Comparison of ENCODE assay signal across 27 cellular contexts in genomic region chr11:86440843-86441242, GRCh38.
A peak's percentile ranks its signal among the peaks of the same experiment; 100 is the strongest.
DNase-seq lines count a peak whose midpoint lies in the region; ATAC-seq, FAIRE-seq and TF ChIP-seq lines count a peak whose summit lies in the region.
"Had no signal": no experiment of that assay in that cellular context is flagged by ENCODE, and none has a peak within 500 bp of the region (broad histone marks: within the 10 kb centered on the region; RNA-seq: fewer than 3 reads in every experiment).

No MANE protein-coding gene starts in this region.

- H3K9me3 ChIP-seq in BLaER1: no peaks in the 10 kb centered on the region
- H3K9me3 ChIP-seq in astrocyte (ENCODE audit: insufficient read depth, low read depth, low read length): no peaks in the 10 kb centered on the region
- no peaks in the 10 kb centered on the region for H3K9me3 ChIP-seq in skeletal muscle tissue (ENCODE audit: control insufficient read depth in 3 of 3, low read length in 3 of 3)
- H3K9me3 ChIP-seq: spleen, stomach, uterus had no signal

- no peaks in the 10 kb centered on the region for H3K27me3 Mint-ChIP-seq in astrocyte (ENCODE audit: low read depth, unreplicated experiment)

- H3K4me2 ChIP-seq in BLaER1 (peak overlapping the region; percentile 50), astrocyte (ENCODE audit: low read length) (peak overlapping the region; percentile 13)
- H3K4me2 ChIP-seq: neural progenitor cell had no signal

- H3K9me3 Mint-ChIP-seq in astrocyte (ENCODE audit: unreplicated experiment): peaks cover 5% of the 10 kb centered on the region
- H3K9me3 Mint-ChIP-seq: activated T-cell treated with anti-CD3 and anti-CD28 coated beads, Interleukin-2, amount 50 U/mL, for 4 hours; mesothelial cell of epicardium; neural progenitor cell had no signal

- H3K36me3 ChIP-seq in BLaER1 (no peaks in the 10 kb centered on the region), astrocyte (ENCODE audit: insufficient read depth, low read length) (no peaks in the 10 kb centered on the region), skeletal muscle tissue (ENCODE audit: control insufficient read depth in 3 of 3, insufficient read depth in 3 of 3, low read length in 3 of 3) (peaks cover 7 to 19% (median 15%) of the 10 kb centered on the region in 3 donors)
- H3K36me3 ChIP-seq: uterus had no signal

- FAIRE-seq in astrocyte (lab: Jason Lieb, UNC) (no peak), urothelium cell line (lab: Jason Lieb, UNC) (no peak)
- FAIRE-seq: endothelial cell of umbilical vein, GM18507 had no signal

- H3K4me3 Mint-ChIP-seq in astrocyte (ENCODE audit: unreplicated experiment): no peak overlapping the region
- H3K4me3 Mint-ChIP-seq: activated T-cell treated with anti-CD3 and anti-CD28 coated beads, Interleukin-2, amount 50 U/mL, for 4 hours; mesothelial cell of epicardium; neural progenitor cell had no signal

- CTCF ChIA-PET in GM10248 (lab: Yijun Ruan, JAX): interaction anchor here (2.4 to 2.7 kb wide), 2 partner anchors 13 to 16 kb away, joined by 9 to 10 read pairs; no protein-coding TSS in a partner anchor

- H2AFZ ChIP-seq in astrocyte (ENCODE audit: low read depth, low read length): no peak overlapping the region
- H2AFZ ChIP-seq: neural progenitor cell had no signal

- peak; percentile 46 for DNase-seq in astrocyte (ENCODE audit: low read depth)
- DNase-seq in left cardiac atrium: no peak
- DNase-seq in GM10248 (ENCODE audit: extremely low spot score): no peak
- no peak for DNase-seq in KG1 (lab: John Stamatoyannopoulos, UW)
- no peak for DNase-seq in hypothalamus (lab: John Stamatoyannopoulos, UW)
- no peak for DNase-seq in urothelium cell line (ENCODE audit: low spot score)
- DNase-seq: ACHN; activated CD4-positive, CD25-positive, alpha-beta regulatory T cell; activated naive CD4-positive, alpha-beta T cell treated with anti-CD3 and anti-CD28 coated beads, Interleukin-2, amount 50 U/mL, for 16 hours; activated T-cell treated with anti-CD3 and anti-CD28 coated beads, Interleukin-2, amount 50 U/mL, for 4 hours; dermis blood vessel endothelial cell; foreskin keratinocyte; kidney glomerular epithelial cell; NCI-H146; NCI-H2171 treated with DMSO at 0.1 percent for 48 hours; NCI-H69; spleen; stimulated activated CD4-positive, alpha-beta T cell treated with anti-CD3 and anti-CD28 coated beads, Interleukin-4, amount 100 ng/mL, for 24 hours; stomach had no signal

- ATAC-seq in left cardiac atrium: peak; percentile 7 to 22
- ATAC-seq: activated T-cell treated with anti-CD3 and anti-CD28 coated beads, Interleukin-2, amount 50 U/mL, for 4 hours; foreskin keratinocyte had no signal

- no peaks in the 10 kb centered on the region for H3K27me3 ChIP-seq in BLaER1
- H3K27me3 ChIP-seq in astrocyte (ENCODE audit: insufficient read depth, low read length): no peaks in the 10 kb centered on the region
- no peaks in the 10 kb centered on the region for H3K27me3 ChIP-seq in skeletal muscle tissue (ENCODE audit: control insufficient read depth in 3 of 3, insufficient read depth in 3 of 3, low read length in 3 of 3)
- H3K27me3 ChIP-seq: foreskin keratinocyte, neural progenitor cell, spleen, stomach, uterus had no signal

- H4K20me1 ChIP-seq in BLaER1 (no peaks in the 10 kb centered on the region), astrocyte (ENCODE audit: insufficient read depth, low read length) (no peaks in the 10 kb centered on the region)

- intact Hi-C loops in left cardiac atrium (cut with DNase I): no loop called here

- TF ChIP-seq CTCF in astrocyte (IDR thresholded peaks at IDR 0.05; ENCODE audit: insufficient read depth, low read depth, low read length) (no peak), GM10248 (IDR thresholded peaks at IDR 0.05; ENCODE audit: control extremely low read depth, extremely low read depth, low read depth, missing control alignments) (no peak)

- no peak overlapping the region for H3K9ac ChIP-seq in BLaER1
- H3K9ac ChIP-seq in astrocyte (ENCODE audit: low read length): no peak overlapping the region
- no peak overlapping the region for H3K9ac ChIP-seq in skeletal muscle tissue (ENCODE audit: low read depth in 1 of 3, low read length in 3 of 3)
- H3K9ac ChIP-seq: neural progenitor cell had no signal

- peaks cover 47% of the 10 kb centered on the region for H3K4me1 ChIP-seq in BLaER1
- peaks cover 16% of the 10 kb centered on the region for H3K4me1 ChIP-seq in astrocyte (ENCODE audit: insufficient read depth, low read length)
- peaks cover 0 to 8% (median 3%) of the 10 kb centered on the region in 3 donors for H3K4me1 ChIP-seq in skeletal muscle tissue (ENCODE audit: control insufficient read depth in 3 of 3, insufficient read depth in 3 of 3, low read length in 3 of 3)
- H3K4me1 ChIP-seq: foreskin keratinocyte, neural progenitor cell, spleen, stomach, uterus had no signal

- H3K79me2 ChIP-seq in astrocyte (ENCODE audit: insufficient read depth, low read length): no peaks in the 10 kb centered on the region

- POLR2A ChIA-PET in GM10248 (lab: Yijun Ruan, JAX): no interaction called here

- no peak overlapping the region for H3K4me3 ChIP-seq in BLaER1
- no peak overlapping the region for H3K4me3 ChIP-seq in astrocyte (ENCODE audit: insufficient read depth, low read depth, low read length)
- no peak overlapping the region for H3K4me3 ChIP-seq in skeletal muscle tissue (ENCODE audit: low read length in 3 of 3)
- H3K4me3 ChIP-seq: neural progenitor cell, spleen, stomach, uterus had no signal

- H3K4me1 Mint-ChIP-seq in astrocyte (ENCODE audit: low read depth, unreplicated experiment): peaks cover 21% of the 10 kb centered on the region

- peaks cover 16% of the 10 kb centered on the region for H3K36me3 Mint-ChIP-seq in astrocyte (ENCODE audit: low read depth, unreplicated experiment)
- H3K36me3 Mint-ChIP-seq: mesothelial cell of epicardium, neural progenitor cell had no signal

- H3K27ac Mint-ChIP-seq in astrocyte (ENCODE audit: unreplicated experiment): peak overlapping the region; percentile 51
- H3K27ac Mint-ChIP-seq: mesothelial cell of epicardium, neural progenitor cell had no signal

- H3K27ac ChIP-seq in BLaER1: no peak overlapping the region
- no peak overlapping the region for H3K27ac ChIP-seq in astrocyte (ENCODE audit: low read depth, low read length)
- peak overlapping the region; percentile 61 for H3K27ac ChIP-seq in skeletal muscle tissue (ENCODE audit: low read depth, low read length)
- H3K27ac ChIP-seq: C4-2B, foreskin keratinocyte, neural progenitor cell had no signal
